ENCODE assay signal across 29 cellular contexts in genomic region chrX:19097553-19097952, GRCh38. TPM values are rescaled to one million over a fixed set of nuclear protein-coding genes. Genes with fewer than 3 reads are reported as not detected.
"Had no signal": no experiment of that assay in that cellular context is flagged by ENCODE, and none has a peak within 500 bp of the region (broad histone marks: within the 10 kb centered on the region; RNA-seq: fewer than 3 reads in every experiment).

No MANE protein-coding gene starts in this region.

- H3K36me3 Mint-ChIP-seq: activated naive CD8-positive, alpha-beta T cell treated with anti-CD3 and anti-CD28 coated beads, Interleukin-2, amount 10 ng/mL, durations not matched to agents 7 days and 5 days; T-cell had no signal

- H3K4me1 ChIP-seq: adrenal gland had no signal

- H3K27ac Mint-ChIP-seq: activated CD4-positive, alpha-beta T cell treated with anti-CD3 and anti-CD28 coated beads for 36 hours; activated CD8-positive, alpha-beta T cell treated with anti-CD3 and anti-CD28 coated beads for 36 hours; activated naive CD8-positive, alpha-beta T cell treated with anti-CD3 and anti-CD28 coated beads, Interleukin-2, amount 10 ng/mL, durations not matched to agents 7 days and 5 days; activated T-cell treated with anti-CD3 and anti-CD28 coated beads, Interleukin-2, amount 50 U/mL, for 72 hours; activated T-helper 2 cell treated with anti-CD3 and anti-CD28 coated beads, Interferon-gamma antibody, Interleukin-2, Interleukin-4, amounts not matched to agents 10 μg/mL and 5 μg/mL and 100 μg/mL, durations not matched to agents 14 hours and 24 hours and 36 hours; T-cell had no signal

- H3K4me3 Mint-ChIP-seq: activated CD4-positive, alpha-beta T cell treated with anti-CD3 and anti-CD28 coated beads for 36 hours; activated CD8-positive, alpha-beta T cell treated with anti-CD3 and anti-CD28 coated beads for 36 hours; activated naive CD8-positive, alpha-beta T cell treated with anti-CD3 and anti-CD28 coated beads, Interleukin-2, amount 10 ng/mL, durations not matched to agents 7 days and 5 days; activated T-cell treated with anti-CD3 and anti-CD28 coated beads, Interleukin-2, amount 50 U/mL, for 72 hours; T-cell had no signal

- ATAC-seq: activated CD4-positive, alpha-beta T cell treated with anti-CD3 and anti-CD28 coated beads for 36 hours; activated CD8-positive, alpha-beta T cell treated with anti-CD3 and anti-CD28 coated beads for 36 hours; activated T-cell treated with anti-CD3 and anti-CD28 coated beads, Interleukin-2, amount 50 U/mL, for 72 hours; Panc1; Right ventricle myocardium inferior; T-cell had no signal

- H3K4me1 Mint-ChIP-seq: activated CD4-positive, alpha-beta T cell treated with anti-CD3 and anti-CD28 coated beads for 36 hours; activated naive CD8-positive, alpha-beta T cell treated with anti-CD3 and anti-CD28 coated beads, Interleukin-2, amount 10 ng/mL, durations not matched to agents 7 days and 5 days; T-cell had no signal

- H3K27me3 ChIP-seq: adrenal gland, MG63 had no signal

- H3K36me3 ChIP-seq: adrenal gland, MG63 had no signal

- H3K27ac ChIP-seq: adrenal gland, SK-N-MC had no signal

- DNase-seq: activated CD4-positive, alpha-beta T cell treated with anti-CD3 and anti-CD28 coated beads for 36 hours; activated CD4-positive, alpha-beta T cell treated with anti-CD3 and anti-CD28 coated beads, Interleukin-2, amount 50 U/mL, for 1 hour; activated CD8-positive, alpha-beta memory T cell treated with anti-CD3 and anti-CD28 coated beads, Interleukin-2, amount 50 U/mL, for 4 hours; activated CD8-positive, alpha-beta T cell treated with anti-CD3 and anti-CD28 coated beads for 36 hours; activated naive CD4-positive, alpha-beta T cell treated with anti-CD3 and anti-CD28 coated beads, Interleukin-2, amount 50 U/mL, for 16 hours; activated naive CD8-positive, alpha-beta T cell treated with anti-CD3 and anti-CD28 coated beads, Interleukin-2, amount 10 ng/mL, durations not matched to agents 7 days and 5 days; activated T-cell treated with anti-CD3 and anti-CD28 coated beads, Interleukin-2, amount 50 U/mL, for 72 hours; adrenal gland; anterior cingulate cortex; MG63; MV-4-11; NCI-H1092 treated with DMSO at 0.1 percent for 48 hours; NCI-H1417 treated with DMSO at 0.1 percent for 48 hours; NCI-H1694; NCI-H2029; NCI-H2107; NCI-H2171 treated with DMSO at 0.1 percent for 48 hours; NCI-H226; NCI-H526 treated with DMSO at 0.1 percent for 48 hours; NK-92 treated with Interleukin-12 subunit alpha and Interleukin-12 subunit beta, amount 100 ng/mL, for 24 hours; OCI-M1; RPMI8226; T-cell; T-helper 2 cell; T1000 had no signal

- H3K27me3 Mint-ChIP-seq: activated CD8-positive, alpha-beta T cell treated with anti-CD3 and anti-CD28 coated beads for 36 hours; activated naive CD8-positive, alpha-beta T cell treated with anti-CD3 and anti-CD28 coated beads, Interleukin-2, amount 10 ng/mL, durations not matched to agents 7 days and 5 days had no signal

- H3K4me3 ChIP-seq: adrenal gland, MG63, SK-N-MC had no signal

- H3K9me3 Mint-ChIP-seq: activated CD8-positive, alpha-beta T cell treated with anti-CD3 and anti-CD28 coated beads for 36 hours; activated naive CD8-positive, alpha-beta T cell treated with anti-CD3 and anti-CD28 coated beads, Interleukin-2, amount 10 ng/mL, durations not matched to agents 7 days and 5 days; activated T-helper 2 cell treated with anti-CD3 and anti-CD28 coated beads, Interferon-gamma antibody, Interleukin-2, Interleukin-4, amounts not matched to agents 10 μg/mL and 5 μg/mL and 100 μg/mL, durations not matched to agents 14 hours and 24 hours and 36 hours had no signal

- H3K9me3 ChIP-seq: adrenal gland, MG63 had no signal

RNA-seq across cellular contexts. Expression of gene ADGRG2, which starts 24.7 kb away (rescaled TPM):
- total RNA-seq: activated CD4-positive, alpha-beta T cell treated with anti-CD3 and anti-CD28 coated beads for 36 hours; activated CD8-positive, alpha-beta T cell treated with anti-CD3 and anti-CD28 coated beads for 36 hours; activated naive CD8-positive, alpha-beta T cell treated with anti-CD3 and anti-CD28 coated beads, Interleukin-2, amount 10 ng/mL, durations not matched to agents 7 days and 5 days; activated T-helper 2 cell treated with anti-CD3 and anti-CD28 coated beads, Interferon-gamma antibody, Interleukin-2, Interleukin-4, amounts not matched to agents 10 μg/mL and 5 μg/mL and 100 μg/mL, durations not matched to agents 14 hours and 24 hours and 36 hours; T-cell had no signal
